In genomic region chr14:31420013-31420318, GRCh38 we compare ENCODE assay signal across 1 cellular context.
TF ChIP-seq lines count a peak whose summit lies in the region.

No MANE protein-coding gene starts in this region.

TF ChIP-seq in HepG2, 621 proteins besides CTCF, POLR2A, EP300 and RAD21 (continued from another document):
- TF ChIP-seq ZBTB34 (CRISPR knock-in tag; IDR thresholded peaks at IDR 0.05) (0 out of 2 replicates have a peak, but pooled peaks have one; percentile 85), ZNF660 (CRISPR knock-in tag; IDR thresholded peaks at IDR 0.05; ENCODE audit: borderline replicate concordance, low read depth) (0 out of 2 replicates have a peak, but pooled peaks have one; percentile 55), MXI1 (IDR thresholded peaks at IDR 0.05; ENCODE audit: borderline replicate concordance, low read depth, low read length) (peak; percentile 80; the same call in 2 of the 3 replicates), ZNF20 (CRISPR knock-in tag; IDR thresholded peaks at IDR 0.05) (peak; percentile 87; the same call in 1 of the 2 replicates), ZSCAN25 (CRISPR knock-in tag; IDR thresholded peaks at IDR 0.05) (no peak), ZNF503 (CRISPR knock-in tag; IDR thresholded peaks at IDR 0.05) (peak; percentile 60; the same call in 1 of the 2 replicates), ZNF646 (CRISPR knock-in tag; IDR thresholded peaks at IDR 0.05) (peak; percentile 74), ZFP62 (CRISPR knock-in tag; IDR thresholded peaks at IDR 0.05) (0 out of 2 replicates have a peak, but pooled peaks have one; percentile 66), PBX2 (CRISPR knock-in tag; IDR thresholded peaks at IDR 0.05) (0 out of 2 replicates have a peak, but pooled peaks have one; percentile 12)
